16 cellular contexts compared by ENCODE assay signal in the genomic region with DNA sequence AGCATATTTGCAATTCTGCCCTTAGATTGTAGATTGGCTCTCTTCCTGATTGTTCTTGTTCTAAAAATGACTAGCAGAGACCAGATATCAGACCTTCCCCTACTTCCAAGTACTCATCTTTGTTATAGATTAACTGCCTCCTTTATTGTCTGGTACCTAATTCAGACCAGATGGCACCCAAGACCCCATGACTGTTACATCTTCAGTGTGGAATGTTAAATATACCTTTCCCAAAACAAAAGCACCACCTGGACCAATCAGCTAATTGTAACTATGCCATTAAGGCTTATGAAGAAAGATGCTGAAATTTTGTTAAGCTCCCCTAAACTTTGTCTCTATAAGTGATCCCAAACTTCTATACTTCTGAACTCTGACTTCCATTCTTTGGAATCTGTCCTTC.
DNase-seq lines count a peak whose midpoint lies in the region; ATAC-seq, FAIRE-seq and TF ChIP-seq lines count a peak whose summit lies in the region.
"Had no signal": no experiment of that assay in that cellular context is flagged by ENCODE, and none has a peak within 500 bp of the region (broad histone marks: within the 10 kb centered on the region; RNA-seq: fewer than 3 reads in every experiment).

No MANE protein-coding gene starts in this region.

- H3K4me1 ChIP-seq in ES-I3 (ENCODE audit: insufficient read depth, low read length) (peaks cover 30% of the 10 kb centered on the region), iPS-18a (ENCODE audit: control insufficient read depth, low read depth, low read length) (peaks cover 16% of the 10 kb centered on the region)

- H3K4me3 ChIP-seq in iPS-18a (ENCODE audit: low read length) = peak overlapping the region; percentile 58
- H3K4me3 ChIP-seq: K562 had no signal

- H3K9me3 Mint-ChIP-seq in activated T-cell treated with anti-CD3 and anti-CD28 coated beads, Interleukin-2, amount 50 U/mL, for 24 hours = no peaks in the 10 kb centered on the region

- DNase-seq in H54 (ENCODE audit: insufficient read length, low spot score) = no peak
- DNase-seq in NCI-H69 (lab: John Stamatoyannopoulos, UW) = peak; percentile 89
- no peak for DNase-seq in activated T-cell treated with anti-CD3 and anti-CD28 coated beads, Interleukin-2, amount 50 U/mL, for 24 hours
- DNase-seq: ACHN; CD4-positive, CD25-positive, alpha-beta regulatory T cell; DMS53; NCI-H1092; NCI-H1930; NCI-H510A had no signal

- no peak overlapping the region for H3K27ac Mint-ChIP-seq in activated T-cell treated with anti-CD3 and anti-CD28 coated beads, Interleukin-2, amount 50 U/mL, for 24 hours
- H3K27ac Mint-ChIP-seq: CD4-positive, CD25-positive, alpha-beta regulatory T cell had no signal

- peak overlapping the region; percentile 39 for H3K27ac ChIP-seq in iPS-18a (ENCODE audit: low read length)

- H3K27me3 Mint-ChIP-seq in activated T-cell treated with anti-CD3 and anti-CD28 coated beads, Interleukin-2, amount 50 U/mL, for 24 hours = no peaks in the 10 kb centered on the region
- H3K27me3 Mint-ChIP-seq: CD4-positive, CD25-positive, alpha-beta regulatory T cell had no signal

- H3K27me3 ChIP-seq in iPS-18a (ENCODE audit: control insufficient read depth, insufficient read depth, low read length) = no peaks in the 10 kb centered on the region

- peaks cover 1% of the 10 kb centered on the region; the same call in 1 of the 2 replicates for H3K36me3 ChIP-seq in ES-I3 (ENCODE audit: insufficient read depth, low read length)
- peaks cover 2% of the 10 kb centered on the region for H3K36me3 ChIP-seq in iPS-18a (ENCODE audit: control insufficient read depth, low read depth, low read length)

- no peak for ATAC-seq in GM19467 (IDR thresholded peaks at IDR 0.05; ENCODE audit: unreplicated experiment)
- ATAC-seq in GM18858 (IDR thresholded peaks at IDR 0.05; ENCODE audit: unreplicated experiment) = no peak

- no peaks in the 10 kb centered on the region for H3K4me1 Mint-ChIP-seq in activated T-cell treated with anti-CD3 and anti-CD28 coated beads, Interleukin-2, amount 50 U/mL, for 24 hours (ENCODE audit: low read depth)
- H3K4me1 Mint-ChIP-seq: CD4-positive, CD25-positive, alpha-beta regulatory T cell had no signal

- no peak overlapping the region for H3K4me3 Mint-ChIP-seq in activated T-cell treated with anti-CD3 and anti-CD28 coated beads, Interleukin-2, amount 50 U/mL, for 24 hours
- H3K4me3 Mint-ChIP-seq: CD4-positive, CD25-positive, alpha-beta regulatory T cell had no signal

- peak overlapping the region; percentile 7; the same call in 1 of the 2 replicates for H3K9ac ChIP-seq in ES-I3 (ENCODE audit: low read depth, low read length)
- peak overlapping the region; percentile 17 for H3K9ac ChIP-seq in iPS-18a (ENCODE audit: low read length)

- no peaks in the 10 kb centered on the region for H3K9me3 ChIP-seq in ES-I3 (ENCODE audit: control insufficient read depth, insufficient read depth, low read length)
- H3K9me3 ChIP-seq in iPS-18a (ENCODE audit: control insufficient read depth, low read depth, low read length) = no peaks in the 10 kb centered on the region

- no peaks in the 10 kb centered on the region for H3K36me3 Mint-ChIP-seq in activated T-cell treated with anti-CD3 and anti-CD28 coated beads, Interleukin-2, amount 50 U/mL, for 24 hours (ENCODE audit: low read depth)
- H3K36me3 Mint-ChIP-seq: CD4-positive, CD25-positive, alpha-beta regulatory T cell had no signal

- no peak for TF ChIP-seq POLR2A in H54 (IDR thresholded peaks at IDR 0.05; ENCODE audit: low read depth, low read length)

- FAIRE-seq in H54 (lab: Jason Lieb, UNC) = peak; percentile 41
- FAIRE-seq: G401.6, GM12891, K562 had no signal
